Comparison of ENCODE assay signal across 8 cellular contexts in genomic region chr6:35297541-35298481, GRCh38. TPM values are rescaled to one million over a fixed set of nuclear protein-coding genes. Genes with fewer than 3 reads are reported as not detected.
DNase-seq lines count a peak whose midpoint lies in the region; ATAC-seq and TF ChIP-seq lines count a peak whose summit lies in the region.

DEF6 (plus strand) TSS chr6:35297818; CDS start chr6:35297857, 39 bp downstream.

- H3K4me1 ChIP-seq in HUES64 (ENCODE audit: insufficient read depth, low read length) (peaks cover 17% of the 10 kb centered on the region), fibroblast of lung (ENCODE audit: control insufficient read depth, extremely low read depth, insufficient read depth, low read length) (peaks cover 2% of the 10 kb centered on the region)

- peak within 1 kb of the TSS; percentile 47 for H3K4me3 ChIP-seq in HUES64 (ENCODE audit: low read length)
- H3K4me3 ChIP-seq in fibroblast of lung (replicated peaks in 1 of 4; ENCODE audit: control extremely low read depth in 1 of 4, insufficient read depth in 1 of 4, low read depth in 3 of 4, low read length in 4 of 4) = peak within 1 kb of the TSS in 1 of 4 experiments; percentile 19

- H3K79me2 ChIP-seq in fibroblast of lung (ENCODE audit: control insufficient read depth, insufficient read depth, low read length) = no peaks in the 10 kb centered on the region

- CTCF ChIA-PET in Calu3 (lab: Charles Lee) = interaction anchor here (0.5 to 2.4 kb wide), 12 partner anchors 20 to 439 kb away, joined by 3 to 12 read pairs (median 4); partner anchors contain the start of genes ANKS1A and PPARD

- ATAC-seq in GM21360 (IDR thresholded peaks at IDR 0.05; ENCODE audit: unreplicated experiment) = peak; percentile 77
- ATAC-seq in stimulated activated naive CD8-positive, alpha-beta T cell treated with anti-CD3 and anti-CD28 coated beads, Interleukin-15, amount 100 ng/mL, for 72 hours = peak; percentile 89

- H3K27me3 Mint-ChIP-seq in Calu3 (ENCODE audit: unreplicated experiment) = no peaks in the 10 kb centered on the region
- H3K27me3 Mint-ChIP-seq in activated T-cell treated with anti-CD3 and anti-CD28 coated beads, Interleukin-2, amount 50 U/mL, for 24 hours = no peaks in the 10 kb centered on the region
- H3K27me3 Mint-ChIP-seq in nephron progenitor cell (ENCODE audit: low read depth, poor library complexity) = peaks cover 5% of the 10 kb centered on the region
- H3K27me3 Mint-ChIP-seq in stimulated activated naive CD8-positive, alpha-beta T cell treated with anti-CD3 and anti-CD28 coated beads, Interleukin-15, amount 100 ng/mL, for 72 hours = no peaks in the 10 kb centered on the region

- no peak within 1 kb of the TSS for H3K27ac Mint-ChIP-seq in Calu3 (ENCODE audit: unreplicated experiment)
- peak within 1 kb of the TSS; percentile 99 for H3K27ac Mint-ChIP-seq in activated T-cell treated with anti-CD3 and anti-CD28 coated beads, Interleukin-2, amount 50 U/mL, for 24 hours
- no peak within 1 kb of the TSS for H3K27ac Mint-ChIP-seq in nephron progenitor cell
- H3K27ac Mint-ChIP-seq in stimulated activated naive CD8-positive, alpha-beta T cell treated with anti-CD3 and anti-CD28 coated beads, Interleukin-15, amount 100 ng/mL, for 72 hours = peak within 1 kb of the TSS; percentile 86 to 87

- H3K27me3 ChIP-seq in HUES64 (ENCODE audit: insufficient read depth, low read length) (no peaks in the 10 kb centered on the region), fibroblast of lung (ENCODE audit: control insufficient read depth, insufficient read depth, low read length) (no peaks in the 10 kb centered on the region)

- H4K20me1 ChIP-seq in fibroblast of lung (ENCODE audit: control insufficient read depth, extremely low read depth, insufficient read depth, low read length) = no peaks in the 10 kb centered on the region

- H3K36me3 Mint-ChIP-seq in Calu3 (ENCODE audit: insufficient read depth, unreplicated experiment) (peaks cover 15% of the 10 kb centered on the region), nephron progenitor cell (ENCODE audit: low read depth) (peaks cover 6% of the 10 kb centered on the region)
- peaks cover 71% of the 10 kb centered on the region for H3K36me3 Mint-ChIP-seq in activated T-cell treated with anti-CD3 and anti-CD28 coated beads, Interleukin-2, amount 50 U/mL, for 24 hours (ENCODE audit: low read depth)

- H2AFZ ChIP-seq in fibroblast of lung (ENCODE audit: low read length) = no peak within 1 kb of the TSS

- intact Hi-C loops in Calu3 (cut with micrococcal nuclease; ENCODE audit: unreplicated experiment) = loop anchor here (1.0 to 10.0 kb wide), 5 partner anchors 29 to 257 kb away; partner anchors contain the start of genes PPARD and RPL10A

- WGBS in HUES64 = 29% methylated on average over 35 of the region's 36 CpGs

- H3K4me2 ChIP-seq in fibroblast of lung (ENCODE audit: extremely low read depth, insufficient read depth, low read length) = peak within 1 kb of the TSS; percentile 7

- TF ChIP-seq CTCF in Calu3 (IDR thresholded peaks at IDR 0.05; ENCODE audit: unreplicated experiment) (peak; percentile 82), fibroblast of lung (conservative IDR thresholded peaks at IDR 0.05 in 1 of 2, IDR thresholded peaks at IDR 0.05 in 1 of 2; ENCODE audit: low read depth in 1 of 2, low read length in 2 of 2) (peak; percentile 26 to 66), nephron progenitor cell (IDR thresholded peaks at IDR 0.05) (peak; percentile 74)

- no peaks in the 10 kb centered on the region for H3K9me3 ChIP-seq in HUES64 (ENCODE audit: insufficient read depth, low read depth, low read length)
- no peaks in the 10 kb centered on the region for H3K9me3 ChIP-seq in fibroblast of lung (ENCODE audit: control insufficient read depth, insufficient read depth, low read depth, low read length)

- peak; percentile 93 for DNase-seq in Calu3
- DNase-seq in OCI-M1 (lab: John Stamatoyannopoulos, UW) = peak; percentile 97
- peak; percentile 90 for DNase-seq in activated T-cell treated with anti-CD3 and anti-CD28 coated beads, Interleukin-2, amount 50 U/mL, for 24 hours
- peak; percentile 74 to 80 for DNase-seq in fibroblast of lung (ENCODE audit: low read depth in 2 of 2)
- peak; percentile 82 for DNase-seq in nephron progenitor cell
- DNase-seq in stimulated activated naive CD8-positive, alpha-beta T cell treated with anti-CD3 and anti-CD28 coated beads, Interleukin-15, amount 100 ng/mL, for 72 hours = peak; percentile 83 to 89

- peaks cover 15% of the 10 kb centered on the region for H3K4me1 Mint-ChIP-seq in Calu3 (ENCODE audit: low read depth, unreplicated experiment)
- peaks cover 49% of the 10 kb centered on the region for H3K4me1 Mint-ChIP-seq in activated T-cell treated with anti-CD3 and anti-CD28 coated beads, Interleukin-2, amount 50 U/mL, for 24 hours (ENCODE audit: low read depth)
- H3K4me1 Mint-ChIP-seq in nephron progenitor cell = peaks cover 23% of the 10 kb centered on the region
- H3K4me1 Mint-ChIP-seq in stimulated activated naive CD8-positive, alpha-beta T cell treated with anti-CD3 and anti-CD28 coated beads, Interleukin-15, amount 100 ng/mL, for 72 hours = peaks cover 58% of the 10 kb centered on the region

- H3K36me3 ChIP-seq in HUES64 (ENCODE audit: insufficient read depth, low read length) (peaks cover 8% of the 10 kb centered on the region; the same call in 1 of the 2 replicates), fibroblast of lung (ENCODE audit: control insufficient read depth, insufficient read depth, low read length) (peaks cover 6% of the 10 kb centered on the region)

- H3K27ac ChIP-seq in HUES64 (ENCODE audit: low read depth, low read length) = no peak within 1 kb of the TSS
- H3K27ac ChIP-seq in fibroblast of lung (ENCODE audit: insufficient read depth, low read length) = no peak within 1 kb of the TSS

- H3K9ac ChIP-seq in HUES64 (ENCODE audit: low read depth, low read length) = no peak within 1 kb of the TSS; the same call in 1 of the 2 replicates
- no peak within 1 kb of the TSS for H3K9ac ChIP-seq in fibroblast of lung (ENCODE audit: insufficient read depth, low read length)

- H3K9me3 Mint-ChIP-seq in Calu3 (ENCODE audit: low read depth, unreplicated experiment) (no peaks in the 10 kb centered on the region), nephron progenitor cell (no peaks in the 10 kb centered on the region)
- no peaks in the 10 kb centered on the region for H3K9me3 Mint-ChIP-seq in activated T-cell treated with anti-CD3 and anti-CD28 coated beads, Interleukin-2, amount 50 U/mL, for 24 hours
- H3K9me3 Mint-ChIP-seq in stimulated activated naive CD8-positive, alpha-beta T cell treated with anti-CD3 and anti-CD28 coated beads, Interleukin-15, amount 100 ng/mL, for 72 hours = no peaks in the 10 kb centered on the region

- BruUV-seq in Calu3 (replicated peaks; lab: Mats Ljungman, UMichigan) = no TSS peak

- peak within 1 kb of the TSS; percentile 62 for H3K4me3 Mint-ChIP-seq in Calu3 (ENCODE audit: low read depth, unreplicated experiment)
- peak within 1 kb of the TSS; percentile 87 for H3K4me3 Mint-ChIP-seq in activated T-cell treated with anti-CD3 and anti-CD28 coated beads, Interleukin-2, amount 50 U/mL, for 24 hours
- peak within 1 kb of the TSS; percentile 7 for H3K4me3 Mint-ChIP-seq in nephron progenitor cell
- H3K4me3 Mint-ChIP-seq in stimulated activated naive CD8-positive, alpha-beta T cell treated with anti-CD3 and anti-CD28 coated beads, Interleukin-15, amount 100 ng/mL, for 72 hours = peak within 1 kb of the TSS; percentile 82 to 85

RNA-seq across cellular contexts. Expression of gene DEF6, which starts in this region (rescaled TPM):
- 15.4 and 18.5 TPM in 2 replicates for total RNA-seq in Calu3 (2022)
- 2.7 TPM for polyA plus RNA-seq in HUES64 (2013, experiment 1 of 2)
- 2.8 TPM for polyA plus RNA-seq in HUES64 (2013, experiment 2 of 2)
- total RNA-seq in fibroblast of lung = 0.33 and 0.51 TPM in 2 replicates
- 0.12 and 0.17 TPM in 2 replicates for polyA plus RNA-seq in fibroblast of lung
- polyA plus RNA-seq in fibroblast of lung (2012) = 0.17 and 0.41 TPM in 2 replicates
- polyA minus RNA-seq in fibroblast of lung (ENCODE audit: low replicate concordance) = not detected in 2 replicates

Comparison
In these comparisons a context has a peak if more than half of its experiments do, and no peak if none do; other contexts are left out.
1. RNA of gene DEF6 (total RNA-seq): 15.4 to 18.5 TPM in Calu3; 0.33 to 0.51 TPM in fibroblast of lung; every median in the first group is over 10 times any median in the second.
2. Peak in DNase-seq and H3K4me2 ChIP-seq in fibroblast of lung; RNA of the gene not detected or under 1 TPM.
3. H3K27ac Mint-ChIP-seq: peak in activated T-cell treated with anti-CD3 and anti-CD28 coated beads, Interleukin-2, amount 50 U/mL, for 24 hours (single experiment) and stimulated activated naive CD8-positive, alpha-beta T cell treated with anti-CD3 and anti-CD28 coated beads, Interleukin-15, amount 100 ng/mL, for 72 hours (2 of 2); none in Calu3 (single experiment) and nephron progenitor cell (single experiment).
4. H3K4me3 Mint-ChIP-seq: peak in every context shown above with its lines; median percentile 87 in activated T-cell treated with anti-CD3 and anti-CD28 coated beads, Interleukin-2, amount 50 U/mL, for 24 hours; 84 in stimulated activated naive CD8-positive, alpha-beta T cell treated with anti-CD3 and anti-CD28 coated beads, Interleukin-15, amount 100 ng/mL, for 72 hours; 62 in Calu3; 7 in nephron progenitor cell.
5. Peak in every context shown above with its lines, with median percentiles within 50 percentile points of each other: DNase-seq and CTCF ChIP-seq.